In the genomic region with DNA sequence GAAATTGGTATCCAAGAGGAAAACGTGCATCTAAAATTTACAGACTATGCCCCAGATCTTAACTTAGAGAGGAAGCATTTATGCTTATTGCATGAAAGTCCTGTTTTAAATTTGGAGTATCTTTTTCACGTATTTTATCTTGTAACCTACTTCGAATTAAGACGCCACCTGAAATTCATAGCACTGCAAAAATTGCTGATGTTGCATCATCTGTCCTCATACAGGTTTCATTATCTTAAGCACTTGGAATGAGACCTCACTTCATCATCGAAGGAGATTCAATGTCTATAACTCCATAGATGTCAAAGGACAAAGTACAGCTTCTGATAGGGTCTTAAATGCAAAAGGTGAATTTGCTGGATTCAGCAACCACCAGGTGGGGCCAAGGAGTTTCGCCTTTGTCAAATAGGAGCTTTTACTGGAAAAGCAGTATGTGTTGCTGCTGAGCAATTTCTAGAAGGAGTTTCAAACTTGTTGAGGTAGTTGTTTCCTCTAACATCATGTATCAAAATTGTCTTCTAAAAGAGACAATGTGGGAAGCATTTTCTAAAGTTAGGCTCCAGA, we compare ENCODE assay signal across 9 cellular contexts.
A peak's percentile ranks its signal among the peaks of the same experiment; 100 is the strongest.
DNase-seq lines count a peak whose midpoint lies in the region; ATAC-seq, FAIRE-seq and TF ChIP-seq lines count a peak whose summit lies in the region.
"Had no signal": no experiment of that assay in that cellular context is flagged by ENCODE, and none has a peak within 500 bp of the region (broad histone marks: within the 10 kb centered on the region; RNA-seq: fewer than 3 reads in every experiment).

No MANE protein-coding gene starts in this region.

- no peaks in the 10 kb centered on the region for H3K27me3 ChIP-seq in pancreas

- H3K27me3 Mint-ChIP-seq in natural killer cell (ENCODE audit: low read depth in 2 of 2) = no peaks in the 10 kb centered on the region

- no peak for FAIRE-seq in pancreas (lab: Jason Lieb, UNC)

- intact Hi-C loops in pancreas (cut with DNase I) (no loop called here), natural killer cell (cut with micrococcal nuclease) (no loop called here)

- no peak overlapping the region for H3K4me3 ChIP-seq in pancreas

- no peaks in the 10 kb centered on the region for H3K9me3 ChIP-seq in pancreas

- 66 to 70% methylated on average over 6 of the region's 6 CpGs for WGBS in pancreas, 2 donors

- no peaks in the 10 kb centered on the region for H3K4me1 ChIP-seq in pancreas

- no peaks in the 10 kb centered on the region for H3K36me3 Mint-ChIP-seq in natural killer cell

- TF ChIP-seq CTCF in pancreas (IDR thresholded peaks at IDR 0.05) = peak in 2 of 4 donors; percentile 26
- TF ChIP-seq CTCF in natural killer cell (IDR thresholded peaks at IDR 0.05) = no peak

- no peaks in the 10 kb centered on the region for H3K36me3 ChIP-seq in pancreas

- peaks cover 4% of the 10 kb centered on the region in 2 donors for H3K9me3 Mint-ChIP-seq in natural killer cell

- no peaks in the 10 kb centered on the region for H3K4me1 Mint-ChIP-seq in natural killer cell
- H3K4me1 Mint-ChIP-seq: B cell had no signal

- peak in 3 of 4 donors; percentile 38 to 56 (median 46) for ATAC-seq in pancreas
- ATAC-seq in natural killer cell = no peak
- ATAC-seq in HG02798 (IDR thresholded peaks at IDR 0.05; ENCODE audit: poor library complexity, unreplicated experiment) = no peak
- no peak for ATAC-seq in GM19467 (IDR thresholded peaks at IDR 0.05; ENCODE audit: unreplicated experiment)

- peak; percentile 7 to 55 for DNase-seq in NCI-H2081 (lab: John Stamatoyannopoulos, UW)
- DNase-seq in NCI-H2081 treated with DMSO at 0.1 percent for 48 hours (lab: John Stamatoyannopoulos, UW) = no peak
- peak; percentile 7 for DNase-seq in NCI-H1436 (lab: John Stamatoyannopoulos, UW)
- DNase-seq in cerebellar cortex (ENCODE audit: low spot score) = peak; percentile 15
- peak in 3 of 6 donors; percentile 5 to 45 (median 21) for DNase-seq in pancreas
- no peak for DNase-seq in natural killer cell

- H3K27ac Mint-ChIP-seq in natural killer cell = no peak overlapping the region
- H3K27ac Mint-ChIP-seq: B cell had no signal

- H3K27ac ChIP-seq in pancreas = no peak overlapping the region

- H3K4me3 Mint-ChIP-seq in natural killer cell = no peak overlapping the region
- H3K4me3 Mint-ChIP-seq: B cell had no signal

Comparison
In these comparisons a context has a peak if more than half of its experiments do, and no peak if none do; other contexts are left out.
1. DNase-seq: peak in NCI-H2081 (2 of 2), NCI-H1436 (single experiment) and cerebellar cortex (single experiment); none in NCI-H2081 treated with DMSO at 0.1 percent for 48 hours (single experiment) and natural killer cell (single experiment).
2. ATAC-seq: peak in pancreas (3 of 4); none in natural killer cell (0 of 3), HG02798 (single experiment) and GM19467 (single experiment).